Comparison of ENCODE assay signal across 8 cellular contexts in genomic region chr1:174999926-175000696, GRCh38. TPM values are rescaled to one million over a fixed set of nuclear protein-coding genes. Genes with fewer than 3 reads are reported as not detected.
DNase-seq lines count a peak whose midpoint lies in the region; ATAC-seq, FAIRE-seq and TF ChIP-seq lines count a peak whose summit lies in the region.

TSS of gene CACYBP (plus strand) at chr1:174999947. CDS start at chr1:175000181, 234 bp downstream.

- WGBS in iPS DF 6.9 (ENCODE audit: insufficient coverage, insufficient read length): no CpG with 5 or more reads among the region's 71 CpGs
- WGBS in sigmoid colon, 2 donors: 0% methylated on average over 71 of the region's 71 CpGs

- H3K9me3 ChIP-seq in iPS DF 6.9 (ENCODE audit: control insufficient read depth, insufficient read depth, low read length) (no peaks in the 10 kb centered on the region), sigmoid colon (no peaks in the 10 kb centered on the region)

- TF ChIP-seq CTCF in AG04449 (IDR thresholded peaks at IDR 0.05; ENCODE audit: insufficient read depth, low read length, missing control alignments) (no peak), astrocyte of the cerebellum (IDR thresholded peaks at IDR 0.05; ENCODE audit: low read depth, low read length, missing control alignments) (no peak), sigmoid colon (IDR thresholded peaks at IDR 0.05) (no peak)

- no peaks in the 10 kb centered on the region for H3K4me1 ChIP-seq in iPS DF 6.9 (ENCODE audit: control insufficient read depth, insufficient read depth, low read length)
- H3K4me1 ChIP-seq in sigmoid colon: peaks cover 0 to 44% (median 26%) of the 10 kb centered on the region in 4 donors

- TF ChIP-seq EP300 in sigmoid colon (IDR thresholded peaks at IDR 0.05): no peak

- DNase-seq in AG04449 (ENCODE audit: low read depth, low spot score) (no peak), RCC 7860 (ENCODE audit: low spot score) (peak; percentile 8), astrocyte of the cerebellum (ENCODE audit: low read depth) (no peak), iPS DF 6.9 (ENCODE audit: low read depth, low spot score) (no peak), sigmoid colon (no peak)

- intact Hi-C loops in sigmoid colon (cut with DNase I): loop anchor here (2.0 to 10.0 kb wide), 4 partner anchors 23 to 1565 kb away; partner anchors contain the start of genes GAS5, MRPS14, RC3H1 and ZBTB37

- POLR2A ChIA-PET in AG04449 (lab: Yijun Ruan, JAX): interaction anchor here (0.7 to 3.2 kb wide), 6 partner anchors 15 to 211 kb away, joined by 3 to 35 read pairs (median 9); partner anchors contain the start of gene MRPS14

- no peak for FAIRE-seq in RCC 7860 (lab: Jason Lieb, UNC)

- H3K27me3 ChIP-seq in iPS DF 6.9 (ENCODE audit: control insufficient read depth, insufficient read depth, low read length) (no peaks in the 10 kb centered on the region), sigmoid colon (no peaks in the 10 kb centered on the region)

- ATAC-seq in GM18508 (IDR thresholded peaks at IDR 0.05; ENCODE audit: insufficient read depth, unreplicated experiment): peak; percentile 5
- peak; percentile 7 for ATAC-seq in HG03175 (IDR thresholded peaks at IDR 0.05; ENCODE audit: unreplicated experiment)
- no peak for ATAC-seq in GM18870 (IDR thresholded peaks at IDR 0.05; ENCODE audit: unreplicated experiment)

- CTCF ChIA-PET in AG04449 (lab: Yijun Ruan, JAX): interaction anchor here (0.9 to 4.7 kb wide), 6 partner anchors 10 to 228 kb away, joined by 3 to 71 read pairs (median 4); no protein-coding TSS in a partner anchor

- H3K4me3 ChIP-seq in AG04449 (ENCODE audit: low read depth, low read length): peak within 1 kb of the TSS; percentile 86
- H3K4me3 ChIP-seq in astrocyte of the cerebellum (ENCODE audit: low read depth, low read length): peak within 1 kb of the TSS; percentile 66
- peak within 1 kb of the TSS; percentile 80 for H3K4me3 ChIP-seq in iPS DF 6.9 (ENCODE audit: low read length)
- peak within 1 kb of the TSS; percentile 72 to 96 (median 90) for H3K4me3 ChIP-seq in sigmoid colon

- in situ Hi-C loops in astrocyte of the cerebellum (cut with HindIII; ENCODE audit: low sequenced_read_pairs): no loop called here

- H3K36me3 ChIP-seq in iPS DF 6.9 (ENCODE audit: control insufficient read depth, insufficient read depth, low read length) (peaks cover 2% of the 10 kb centered on the region; the same call in 1 of the 2 replicates), sigmoid colon (no peaks in the 10 kb centered on the region)

- TF ChIP-seq POLR2A in sigmoid colon (IDR thresholded peaks at IDR 0.05): no peak

- H3K27ac ChIP-seq in iPS DF 6.9 (ENCODE audit: low read length) (no peak within 1 kb of the TSS), sigmoid colon (peak within 1 kb of the TSS; percentile 93 to 99 (median 94))

RNA-seq across cellular contexts. Expression of gene CACYBP, which starts in this region (rescaled TPM):
- total RNA-seq in sigmoid colon: 100 to 1,000 TPM in 1 of 4 donors, 10 to 100 TPM in 3; 41.3 to 107 (median 85.7) TPM
- 10 to 100 TPM; 75.7 to 87.1 (median 77.2) TPM for polyA plus RNA-seq in sigmoid colon
